In the genomic region with DNA sequence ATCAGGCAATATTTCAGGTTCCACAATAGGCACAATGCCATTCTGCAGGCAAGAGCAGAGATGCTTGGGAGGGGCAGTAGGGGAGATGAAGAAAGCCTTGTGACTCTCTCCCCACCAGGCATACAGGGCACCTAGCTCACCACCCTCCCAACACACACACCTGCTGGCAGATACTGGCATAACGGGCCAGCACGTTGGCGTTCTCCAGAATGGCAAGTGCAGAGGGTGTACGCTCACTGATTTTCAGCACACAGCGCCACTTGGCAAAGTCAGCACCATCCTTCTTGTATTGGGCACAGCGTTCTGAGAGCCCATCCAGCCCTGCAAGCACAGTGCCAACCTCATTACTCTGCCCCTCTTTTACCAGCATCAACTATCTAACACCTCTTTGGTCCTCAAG, we compare ENCODE assay signal across 11 cellular contexts. TPM values are rescaled to one million over a fixed set of nuclear protein-coding genes. Genes with fewer than 3 reads are reported as not detected.
DNase-seq lines count a peak whose midpoint lies in the region; ATAC-seq and TF ChIP-seq lines count a peak whose summit lies in the region.
"Had no signal": no experiment of that assay in that cellular context is flagged by ENCODE, and none has a peak within 500 bp of the region (broad histone marks: within the 10 kb centered on the region; RNA-seq: fewer than 3 reads in every experiment).

No MANE protein-coding gene starts in this region.

- peaks cover 43% of the 10 kb centered on the region for H3K4me1 Mint-ChIP-seq in activated CD4-positive, alpha-beta T cell treated with anti-CD3 and anti-CD28 coated beads for 36 hours
- peaks cover 36% of the 10 kb centered on the region for H3K4me1 Mint-ChIP-seq in T-helper 17 cell

- POLR2A ChIA-PET in activated CD4-positive, alpha-beta T cell treated with anti-CD3 and anti-CD28 coated beads for 36 hours (lab: Charles Lee), result no interaction called here

- H3K9me3 Mint-ChIP-seq in activated CD4-positive, alpha-beta T cell treated with anti-CD3 and anti-CD28 coated beads for 36 hours (ENCODE audit: low read depth), result no peaks in the 10 kb centered on the region
- H3K9me3 Mint-ChIP-seq: memory B cell had no signal

- H3K4me3 Mint-ChIP-seq in activated CD4-positive, alpha-beta T cell treated with anti-CD3 and anti-CD28 coated beads for 36 hours, result no peak overlapping the region
- peak overlapping the region; percentile 5 for H3K4me3 Mint-ChIP-seq in T-helper 17 cell
- H3K4me3 Mint-ChIP-seq: memory B cell had no signal

- TF ChIP-seq CTCF in epithelial cell of proximal tubule (conservative IDR thresholded peaks at IDR 0.05; ENCODE audit: low read depth, low read length), result peak; percentile 25

- intact Hi-C loops in activated CD4-positive, alpha-beta T cell treated with anti-CD3 and anti-CD28 coated beads for 36 hours (cut with DNase I, micrococcal nuclease), result no loop called here

- H3K4me3 ChIP-seq in epithelial cell of proximal tubule (ENCODE audit: low read depth, low read length), result no peak overlapping the region

- no peaks in the 10 kb centered on the region for H3K9me3 ChIP-seq in T-helper 17 cell (ENCODE audit: control insufficient read depth, low read length, poor library complexity, severe bottlenecking)

- peak; percentile 44 for DNase-seq in activated CD4-positive, alpha-beta T cell treated with anti-CD3 and anti-CD28 coated beads for 36 hours
- DNase-seq in activated CD4-positive, alpha-beta T cell treated with anti-CD3 and anti-CD28 coated beads, Interleukin-2, amount 50 U/mL, for 4 hours, result no peak
- DNase-seq in COLO668 (lab: John Stamatoyannopoulos, UW; ENCODE audit: unreplicated experiment) (peak; percentile 1), T-helper 17 cell (no peak), epithelial cell of proximal tubule (ENCODE audit: low read depth) (no peak), COLO829 (ENCODE audit: low spot score) (no peak), NCI-H748 (lab: John Stamatoyannopoulos, UW; ENCODE audit: unreplicated experiment) (no peak), NCI-H2029 (lab: John Stamatoyannopoulos, UW) (no peak)
- DNase-seq: NCI-H1417, T1000 had no signal

- H3K36me3 Mint-ChIP-seq in activated CD4-positive, alpha-beta T cell treated with anti-CD3 and anti-CD28 coated beads for 36 hours (ENCODE audit: low read depth), result peaks cover 56% of the 10 kb centered on the region
- peaks cover 7% of the 10 kb centered on the region for H3K36me3 Mint-ChIP-seq in T-helper 17 cell (ENCODE audit: low read depth)
- H3K36me3 Mint-ChIP-seq: memory B cell had no signal

- H3K27ac Mint-ChIP-seq in activated CD4-positive, alpha-beta T cell treated with anti-CD3 and anti-CD28 coated beads for 36 hours, result no peak overlapping the region
- H3K27ac Mint-ChIP-seq in T-helper 17 cell, result no peak overlapping the region
- H3K27ac Mint-ChIP-seq: memory B cell had no signal

- CTCF ChIA-PET in activated CD4-positive, alpha-beta T cell treated with anti-CD3 and anti-CD28 coated beads for 36 hours (lab: Charles Lee), result interaction anchor here (0.8 to 3.2 kb wide), 2 partner anchors 21 to 27 kb away, joined by 3 to 9 read pairs; no protein-coding TSS in a partner anchor

- no peak for ATAC-seq in activated CD4-positive, alpha-beta T cell treated with anti-CD3 and anti-CD28 coated beads for 36 hours
- ATAC-seq in T-helper 17 cell, result no peak

- no peaks in the 10 kb centered on the region for H3K27me3 Mint-ChIP-seq in activated CD4-positive, alpha-beta T cell treated with anti-CD3 and anti-CD28 coated beads for 36 hours
- H3K27me3 Mint-ChIP-seq in T-helper 17 cell, result no peaks in the 10 kb centered on the region
- H3K27me3 Mint-ChIP-seq: memory B cell had no signal

RNA-seq across cellular contexts. Expression of a gene that starts 2.2 kb away (rescaled TPM):
- total RNA-seq in activated CD4-positive, alpha-beta T cell treated with anti-CD3 and anti-CD28 coated beads for 36 hours, result 100 to 1,000 TPM; 131 to 133 TPM
- 10 to 100 TPM; 16.7 to 24.5 TPM for total RNA-seq in T-helper 17 cell
- 25.4 and 100.0 TPM in 2 replicates for total RNA-seq in epithelial cell of proximal tubule

RNA-seq across cellular contexts. Expression of a gene that starts 3.2 kb away (rescaled TPM):
- total RNA-seq in activated CD4-positive, alpha-beta T cell treated with anti-CD3 and anti-CD28 coated beads for 36 hours, result 10 to 100 TPM; 38.7 to 41.4 TPM
- total RNA-seq in T-helper 17 cell (10 to 100 TPM; 44.5 to 50.9 TPM), epithelial cell of proximal tubule (47.2 and 55.6 TPM in 2 replicates)

RNA-seq across cellular contexts. Expression of a gene that starts 22.1 kb away (rescaled TPM):
- total RNA-seq in activated CD4-positive, alpha-beta T cell treated with anti-CD3 and anti-CD28 coated beads for 36 hours, result 10 to 100 TPM; 35.9 to 48.7 TPM
- total RNA-seq in T-helper 17 cell, result 10 to 100 TPM; 87.2 to 91.9 TPM
- total RNA-seq in epithelial cell of proximal tubule, result 28.7 and 29.2 TPM in 2 replicates

RNA-seq across cellular contexts. Expression of a gene that starts 24.3 kb away (rescaled TPM):
- total RNA-seq in activated CD4-positive, alpha-beta T cell treated with anti-CD3 and anti-CD28 coated beads for 36 hours, result 100 to 1,000 TPM; 142 to 165 TPM
- total RNA-seq in T-helper 17 cell (10 to 100 TPM; 19.2 to 31.5 TPM), epithelial cell of proximal tubule (99.2 and 104 TPM in 2 replicates)

RNA-seq across cellular contexts. Expression of a gene that starts 39.4 kb away (rescaled TPM):
- 10 to 100 TPM; 17.6 to 21.4 TPM for total RNA-seq in activated CD4-positive, alpha-beta T cell treated with anti-CD3 and anti-CD28 coated beads for 36 hours
- total RNA-seq in T-helper 17 cell (1 to 10 TPM; 8.1 to 8.8 TPM), epithelial cell of proximal tubule (3.0 and 4.3 TPM in 2 replicates)

Comparison
In these comparisons a context has a peak if more than half of its experiments do, and no peak if none do; other contexts are left out.
1. DNase-seq: peak in activated CD4-positive, alpha-beta T cell treated with anti-CD3 and anti-CD28 coated beads for 36 hours (single experiment) and COLO668 (single experiment); none in activated CD4-positive, alpha-beta T cell treated with anti-CD3 and anti-CD28 coated beads, Interleukin-2, amount 50 U/mL, for 4 hours (0 of 2), T-helper 17 cell (0 of 3), epithelial cell of proximal tubule (single experiment), COLO829 (single experiment), NCI-H748 (single experiment) and NCI-H2029 (single experiment).